ENCODE assay signal across 8 cellular contexts in genomic region chr19:11694533-11695439, GRCh38. TPM values are rescaled to one million over a fixed set of nuclear protein-coding genes. Genes with fewer than 3 reads are reported as not detected.
DNase-seq lines count a peak whose midpoint lies in the region; ATAC-seq, FAIRE-seq and TF ChIP-seq lines count a peak whose summit lies in the region.

No MANE protein-coding gene starts in this region.

- no peaks in the 10 kb centered on the region for H3K36me3 Mint-ChIP-seq in activated CD4-positive, alpha-beta T cell treated with anti-CD3 and anti-CD28 coated beads, Interleukin-2, amount 10 ng/mL, durations not matched to agents 7 days and 5 days (ENCODE audit: low read depth)
- peaks cover 6% of the 10 kb centered on the region for H3K36me3 Mint-ChIP-seq in dendritic cell treated with granulocyte-macrophage colony-stimulating factor and Interleukin-4, amounts not matched to agents 40 ng/mL and 50 ng/mL, for 4 days (ENCODE audit: low read depth)

- ATAC-seq in HG03097 (IDR thresholded peaks at IDR 0.05; ENCODE audit: low FRiP score, unreplicated experiment), result peak; percentile 85
- ATAC-seq in left lung, result peak; percentile 98
- ATAC-seq in GM18873 (IDR thresholded peaks at IDR 0.05; ENCODE audit: low FRiP score, unreplicated experiment), result no peak

- peaks cover 23% of the 10 kb centered on the region for H3K27me3 Mint-ChIP-seq in activated CD4-positive, alpha-beta T cell treated with anti-CD3 and anti-CD28 coated beads, Interleukin-2, amount 10 ng/mL, durations not matched to agents 7 days and 5 days
- H3K27me3 Mint-ChIP-seq in dendritic cell treated with granulocyte-macrophage colony-stimulating factor and Interleukin-4, amounts not matched to agents 40 ng/mL and 50 ng/mL, for 4 days, result peaks cover 20% of the 10 kb centered on the region

- peaks cover 0 to 11% of the 10 kb centered on the region in 2 donors for H3K27me3 ChIP-seq in left lung

- no peaks in the 10 kb centered on the region for H3K9me3 ChIP-seq in left lung

- TF ChIP-seq CTCF in left lung (IDR thresholded peaks at IDR 0.05), result no peak

- peak overlapping the region; percentile 85 for H3K27ac Mint-ChIP-seq in activated CD4-positive, alpha-beta T cell treated with anti-CD3 and anti-CD28 coated beads, Interleukin-2, amount 10 ng/mL, durations not matched to agents 7 days and 5 days
- peak overlapping the region; percentile 78 for H3K27ac Mint-ChIP-seq in dendritic cell treated with granulocyte-macrophage colony-stimulating factor and Interleukin-4, amounts not matched to agents 40 ng/mL and 50 ng/mL, for 4 days

- peak overlapping the region; percentile 68 to 73 for H3K27ac ChIP-seq in left lung

- CTCF ChIA-PET in activated CD4-positive, alpha-beta T cell treated with anti-CD3 and anti-CD28 coated beads, Interleukin-2, amount 10 ng/mL, durations not matched to agents 7 days and 5 days (lab: Charles Lee), result interaction anchor here (0.5 to 0.6 kb wide), 2 partner anchors 85 to 906 kb away, joined by 3 to 4 read pairs; no protein-coding TSS in a partner anchor

- peaks cover 8 to 16% of the 10 kb centered on the region in 2 donors for H3K4me1 ChIP-seq in left lung

- peak; percentile 43; the same call in 1 of the 2 replicates for TF ChIP-seq POLR2A in GM12892 (IDR thresholded peaks at IDR 0.05; ENCODE audit: low read depth, low read length)

- H3K4me3 ChIP-seq in left lung, result peak overlapping the region; percentile 61 to 64

- intact Hi-C loops in dendritic cell treated with granulocyte-macrophage colony-stimulating factor and Interleukin-4, amounts not matched to agents 40 ng/mL and 50 ng/mL, for 4 days (cut with micrococcal nuclease), result loop anchor here (10.0 kb wide), 1 partner anchor 70 kb away; the partner anchor contains the start of gene ZNF441
- intact Hi-C loops in left lung (cut with DNase I), result no loop called here

- H3K4me1 Mint-ChIP-seq in activated CD4-positive, alpha-beta T cell treated with anti-CD3 and anti-CD28 coated beads, Interleukin-2, amount 10 ng/mL, durations not matched to agents 7 days and 5 days, result peaks cover 12% of the 10 kb centered on the region
- H3K4me1 Mint-ChIP-seq in dendritic cell treated with granulocyte-macrophage colony-stimulating factor and Interleukin-4, amounts not matched to agents 40 ng/mL and 50 ng/mL, for 4 days (ENCODE audit: low read depth), result peaks cover 17% of the 10 kb centered on the region

- no peaks in the 10 kb centered on the region for H3K36me3 ChIP-seq in left lung

- H3K9me3 Mint-ChIP-seq in activated CD4-positive, alpha-beta T cell treated with anti-CD3 and anti-CD28 coated beads, Interleukin-2, amount 10 ng/mL, durations not matched to agents 7 days and 5 days, result peaks cover 8% of the 10 kb centered on the region
- H3K9me3 Mint-ChIP-seq in dendritic cell treated with granulocyte-macrophage colony-stimulating factor and Interleukin-4, amounts not matched to agents 40 ng/mL and 50 ng/mL, for 4 days, result peaks cover 14% of the 10 kb centered on the region

- DNase-seq in GM12892 (ENCODE audit: insufficient read length), result peak; percentile 67
- peak; percentile 22 for DNase-seq in NCI-H460 (ENCODE audit: extremely low read depth, low read depth)
- DNase-seq in activated CD4-positive, alpha-beta T cell treated with anti-CD3 and anti-CD28 coated beads, Interleukin-2, amount 10 ng/mL, durations not matched to agents 7 days and 5 days, result peak; percentile 86
- DNase-seq in left lung, result peak; percentile 93 to 95
- peak; percentile 93 for DNase-seq in stimulated activated CD4-positive, alpha-beta T cell treated with anti-CD3 and anti-CD28 coated beads, Interleukin-1b, Interleukin-23, amount 100 ng/mL, for 48 hours

- POLR2A ChIA-PET in activated CD4-positive, alpha-beta T cell treated with anti-CD3 and anti-CD28 coated beads, Interleukin-2, amount 10 ng/mL, durations not matched to agents 7 days and 5 days (lab: Charles Lee), result no interaction called here

- peak overlapping the region; percentile 86 for H3K4me3 Mint-ChIP-seq in activated CD4-positive, alpha-beta T cell treated with anti-CD3 and anti-CD28 coated beads, Interleukin-2, amount 10 ng/mL, durations not matched to agents 7 days and 5 days
- peak overlapping the region; percentile 95 for H3K4me3 Mint-ChIP-seq in dendritic cell treated with granulocyte-macrophage colony-stimulating factor and Interleukin-4, amounts not matched to agents 40 ng/mL and 50 ng/mL, for 4 days

- FAIRE-seq in GM12892 (lab: Jason Lieb, UNC), result peak; percentile 94

RNA-seq across cellular contexts. Expression of gene ZNF823, which starts 44.0 kb away (rescaled TPM):
- polyA plus RNA-seq in GM12892 (2012; ENCODE audit: missing spikeins), result 2.7 TPM
- 0.10 TPM in 1 of 2 replicates, not detected in the other for total RNA-seq in NCI-H460 (2014; rRNA removed; shearing (Covaris generic))
- 1.2 TPM in 1 of 2 replicates, not detected in the other for polyA plus RNA-seq in NCI-H460 (2014; cell fraction: nucleus; rRNA removed)
- 1 to 10 TPM; 6.7 to 7.4 TPM for total RNA-seq in activated CD4-positive, alpha-beta T cell treated with anti-CD3 and anti-CD28 coated beads, Interleukin-2, amount 10 ng/mL, durations not matched to agents 7 days and 5 days
- 1 to 10 TPM; 5.3 to 5.5 TPM for total RNA-seq in left lung

Comparison
In these comparisons a context has a peak if more than half of its experiments do, and no peak if none do; other contexts are left out.
1. DNase-seq: peak in every context shown above with its lines; median percentile 94 in left lung; 93 in stimulated activated CD4-positive, alpha-beta T cell treated with anti-CD3 and anti-CD28 coated beads, Interleukin-1b, Interleukin-23, amount 100 ng/mL, for 48 hours; 86 in activated CD4-positive, alpha-beta T cell treated with anti-CD3 and anti-CD28 coated beads, Interleukin-2, amount 10 ng/mL, durations not matched to agents 7 days and 5 days; 67 in GM12892; 22 in NCI-H460.